1 cellular context compared by ENCODE assay signal in the genomic region with DNA sequence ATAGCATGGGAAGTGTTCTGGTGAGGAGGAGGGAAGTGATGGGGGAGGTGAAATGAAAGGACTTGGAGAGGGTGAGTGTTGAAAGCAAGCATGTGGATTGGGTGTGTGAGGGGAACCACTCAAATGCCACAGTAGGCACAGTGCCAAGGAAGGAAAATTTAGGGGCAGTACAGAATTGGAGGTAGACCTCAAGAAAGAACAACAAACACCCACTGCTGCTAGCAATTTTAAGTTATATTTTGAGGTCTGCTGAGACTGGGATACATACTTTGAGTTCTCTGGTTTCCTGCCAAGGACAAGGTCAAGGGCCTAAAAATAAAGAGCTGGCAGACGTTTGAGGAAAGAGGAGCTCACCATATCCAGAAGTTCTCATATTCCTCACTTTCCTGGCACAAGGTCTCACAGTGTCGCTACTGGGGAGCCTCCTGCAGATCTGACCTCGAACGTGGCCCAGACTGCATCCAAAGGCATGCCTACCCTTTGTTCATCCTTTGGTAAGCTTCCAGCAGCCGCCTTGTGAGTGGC.
TF ChIP-seq lines count a peak whose summit lies in the region.

No MANE protein-coding gene starts in this region.

TF ChIP-seq in liver, 16 proteins besides CTCF, POLR2A, EP300 and RAD21 (continued from another document):
- TF ChIP-seq ZBTB33 (IDR thresholded peaks at IDR 0.05): no peak
- peak; percentile 77 for TF ChIP-seq NR2F2 (IDR thresholded peaks at IDR 0.05)
- TF ChIP-seq JUND (IDR thresholded peaks at IDR 0.05): no peak
- no peak for TF ChIP-seq HNF4A (conservative IDR thresholded peaks at IDR 0.05)
- no peak for TF ChIP-seq TAF1 (conservative IDR thresholded peaks at IDR 0.05)
- peak; percentile 15 for TF ChIP-seq SP1 (IDR thresholded peaks at IDR 0.05)
- TF ChIP-seq HNF4G (IDR thresholded peaks at IDR 0.05): no peak
- TF ChIP-seq RXRA (IDR thresholded peaks at IDR 0.05): no peak
- TF ChIP-seq YY1 (IDR thresholded peaks at IDR 0.05): no peak
- no peak for TF ChIP-seq GABPA (IDR thresholded peaks at IDR 0.05 in 1 of 2, conservative IDR thresholded peaks at IDR 0.05 in 1 of 2)
- TF ChIP-seq, protein P1, sequence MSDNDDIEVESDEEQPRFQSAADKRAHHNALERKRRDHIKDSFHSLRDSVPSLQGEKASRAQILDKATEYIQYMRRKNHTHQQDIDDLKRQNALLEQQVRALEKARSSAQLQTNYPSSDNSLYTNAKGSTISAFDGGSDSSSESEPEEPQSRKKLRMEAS (IDR thresholded peaks at IDR 0.05): no peak
